Comparison of ENCODE assay signal across 28 cellular contexts in the genomic region with DNA sequence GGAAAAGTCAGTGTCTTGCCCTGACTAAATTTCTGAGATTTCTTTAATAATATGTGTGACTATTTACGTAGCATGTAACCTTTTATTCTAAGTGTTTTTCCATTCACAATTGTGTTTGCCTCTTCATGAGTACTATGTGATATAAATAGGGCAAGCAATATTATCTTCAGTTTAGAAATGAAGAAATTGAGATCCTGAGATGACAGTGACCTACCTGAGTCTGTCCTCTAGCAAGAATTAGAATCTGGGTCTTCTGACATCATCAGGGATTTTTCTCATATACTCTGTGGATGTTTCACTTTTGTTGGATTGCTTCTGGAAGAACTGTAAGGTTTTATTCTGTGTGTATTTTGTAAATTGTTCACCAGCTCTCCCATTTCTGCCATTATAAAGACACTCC. TPM values are rescaled to one million over a fixed set of nuclear protein-coding genes. Genes with fewer than 3 reads are reported as not detected.
"Had no signal": no experiment of that assay in that cellular context is flagged by ENCODE, and none has a peak within 500 bp of the region (broad histone marks: within the 10 kb centered on the region; RNA-seq: fewer than 3 reads in every experiment).

No MANE protein-coding gene starts in this region.

- H3K4me1 ChIP-seq: esophagus muscularis mucosa, foreskin keratinocyte, gastroesophageal sphincter, heart right ventricle, left lung, neural progenitor cell, parathyroid adenoma, testis, tibial artery had no signal

- H3K27ac Mint-ChIP-seq: dendritic cell treated with granulocyte-macrophage colony-stimulating factor and Interleukin-4, amounts not matched to agents 40 ng/mL and 50 ng/mL, for 4 days; mesothelial cell of epicardium; naive thymus-derived CD4-positive, alpha-beta T cell; nephron; neural progenitor cell; progenitor cell of endocrine pancreas; type B pancreatic cell had no signal

- H3K36me3 ChIP-seq: esophagus muscularis mucosa, gastroesophageal sphincter, heart right ventricle, left lung, neural progenitor cell, tibial artery had no signal

- H3K9me3 ChIP-seq: esophagus muscularis mucosa, gastroesophageal sphincter, heart right ventricle, left lung, testis, tibial artery had no signal

- H3K27me3 ChIP-seq: esophagus muscularis mucosa, foreskin keratinocyte, gastroesophageal sphincter, heart right ventricle, left lung, neural progenitor cell, testis, tibial artery had no signal

- H3K4me3 ChIP-seq: esophagus muscularis mucosa, gastroesophageal sphincter, heart right ventricle, left lung, neural progenitor cell, smooth muscle cell, testis, tibial artery had no signal

- DNase-seq: effector CD8-positive, alpha-beta T cell; foreskin keratinocyte; glutamatergic neuron; heart right ventricle; hippocampal formation; left cardiac atrium; left lung; mesenchymal stem cell; naive thymus-derived CD4-positive, alpha-beta T cell; stimulated activated CD4-positive, alpha-beta T cell treated with anti-CD3 and anti-CD28 coated beads, Interleukin-12 subunit alpha, Interleukin-12 subunit beta, amount 100 ng/mL, for 4 hours; stimulated activated CD4-positive, alpha-beta T cell treated with anti-CD3 and anti-CD28 coated beads, Interleukin-1b, Interleukin-23, amount 100 ng/mL, for 48 hours; stimulated activated CD4-positive, alpha-beta T cell treated with anti-CD3 and anti-CD28 coated beads, Interleukin-4, amount 100 ng/mL, for 1 hour; stimulated activated CD8-positive, alpha-beta memory T cell treated with anti-CD3 and anti-CD28 coated beads, Interleukin-4, amount 100 ng/mL, for 48 hours; stimulated activated naive CD4-positive, alpha-beta T cell treated with Interleukin-2 at 50 U/mL for 16 hours; substantia nigra; testis; tibial artery had no signal

- H3K4me1 Mint-ChIP-seq: mesothelial cell of epicardium, nephron, neural progenitor cell had no signal

- H3K9me3 Mint-ChIP-seq: dendritic cell treated with granulocyte-macrophage colony-stimulating factor and Interleukin-4, amounts not matched to agents 40 ng/mL and 50 ng/mL, for 4 days; naive thymus-derived CD4-positive, alpha-beta T cell; nephron; type B pancreatic cell had no signal

- H3K27me3 Mint-ChIP-seq: dendritic cell treated with granulocyte-macrophage colony-stimulating factor and Interleukin-4, amounts not matched to agents 40 ng/mL and 50 ng/mL, for 4 days; naive thymus-derived CD4-positive, alpha-beta T cell; progenitor cell of endocrine pancreas; type B pancreatic cell had no signal

- ATAC-seq: foreskin keratinocyte; gastroesophageal sphincter; heart right ventricle; left cardiac atrium; left lung; naive thymus-derived CD4-positive, alpha-beta T cell; sciatic nerve had no signal

- H3K27ac ChIP-seq: esophagus muscularis mucosa, foreskin keratinocyte, gastroesophageal sphincter, heart right ventricle, left lung, neural progenitor cell, parathyroid adenoma, testis, tibial artery had no signal

- H3K4me3 Mint-ChIP-seq: dendritic cell treated with granulocyte-macrophage colony-stimulating factor and Interleukin-4, amounts not matched to agents 40 ng/mL and 50 ng/mL, for 4 days; mesothelial cell of epicardium; naive thymus-derived CD4-positive, alpha-beta T cell; nephron; neural progenitor cell; type B pancreatic cell had no signal

RNA-seq across cellular contexts. Expression of a gene that starts 35.0 kb away (rescaled TPM):
- polyA plus RNA-seq: naive thymus-derived CD4-positive, alpha-beta T cell had no signal
